18 cellular contexts compared by ENCODE assay signal in the genomic region with DNA sequence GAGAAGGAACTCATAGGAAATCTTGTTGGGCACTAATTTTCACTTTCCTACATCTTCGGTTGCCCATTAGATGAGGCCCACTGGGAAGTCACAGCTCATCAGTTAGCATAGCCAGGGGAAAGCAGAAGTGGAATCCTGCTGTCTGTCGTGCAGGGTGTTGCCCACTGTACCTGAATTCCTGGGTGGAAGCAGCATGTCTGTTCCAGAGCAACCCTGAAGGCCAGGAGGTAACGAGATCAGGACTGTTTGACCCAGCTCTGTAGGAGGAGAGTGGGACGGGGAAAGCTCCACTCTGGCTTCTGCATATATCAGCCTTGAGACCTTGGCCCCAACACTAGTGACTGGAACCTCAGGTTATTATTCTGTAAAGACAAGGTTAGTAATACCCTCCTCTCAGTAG.
A peak's percentile ranks its signal among the peaks of the same experiment; 100 is the strongest.
DNase-seq lines count a peak whose midpoint lies in the region; FAIRE-seq and TF ChIP-seq lines count a peak whose summit lies in the region.
"Had no signal": no experiment of that assay in that cellular context is flagged by ENCODE, and none has a peak within 500 bp of the region (broad histone marks: within the 10 kb centered on the region; RNA-seq: fewer than 3 reads in every experiment).

No MANE protein-coding gene starts in this region.

- H3K9me3 Mint-ChIP-seq in type B pancreatic cell, result peaks cover 9% of the 10 kb centered on the region

- no peaks in the 10 kb centered on the region for H3K27me3 ChIP-seq in bronchial epithelial cell (ENCODE audit: control insufficient read depth, insufficient read depth, low read length)
- H3K27me3 ChIP-seq: BLaER1 treated with 17β-estradiol and CSF1 and Interleukin-3, amounts not matched to agents 10 nM and 100 nM had no signal

- H3K4me1 Mint-ChIP-seq in type B pancreatic cell (ENCODE audit: unreplicated experiment), result no peaks in the 10 kb centered on the region

- H3K27me3 Mint-ChIP-seq in type B pancreatic cell, result peaks cover 17% of the 10 kb centered on the region
- H3K27me3 Mint-ChIP-seq: CD4-positive, alpha-beta T cell had no signal

- H3K4me3 ChIP-seq in bronchial epithelial cell (ENCODE audit: low read depth, low read length), result no peak overlapping the region
- H3K4me3 ChIP-seq: A549; BLaER1 treated with 17β-estradiol and CSF1 and Interleukin-3, amounts not matched to agents 10 nM and 100 nM had no signal

- H3K27ac Mint-ChIP-seq in type B pancreatic cell, result no peak overlapping the region
- H3K27ac Mint-ChIP-seq: B cell; CD4-positive, alpha-beta T cell; CD8-positive, alpha-beta T cell had no signal

- TF ChIP-seq CTCF in bronchial epithelial cell (IDR thresholded peaks at IDR 0.05; ENCODE audit: insufficient read depth, low read length, severe bottlenecking), result no peak
- TF ChIP-seq CTCF in type B pancreatic cell (conservative IDR thresholded peaks at IDR 0.05), result no peak

- no peak for DNase-seq in bronchial epithelial cell (ENCODE audit: low read depth)
- DNase-seq in islet precursor cell, result peak; percentile 20
- peak; percentile 18 for DNase-seq in type B pancreatic cell (ENCODE audit: extremely low spot score, unreplicated experiment)
- DNase-seq in mucosa of gallbladder (ENCODE audit: low spot score), result no peak
- DNase-seq in dermis blood vessel endothelial cell, result no peak
- DNase-seq: AML-193; Caco-2; Calu3; CD4-positive, alpha-beta T cell; CD8-positive, alpha-beta T cell; DMS79 treated with DMSO at 0.1 percent for 48 hours; GF-D8 had no signal

- H3K4me3 Mint-ChIP-seq in type B pancreatic cell, result no peak overlapping the region
- H3K4me3 Mint-ChIP-seq: B cell; CD4-positive, alpha-beta T cell; CD8-positive, alpha-beta T cell had no signal

- no peaks in the 10 kb centered on the region for H3K36me3 ChIP-seq in bronchial epithelial cell (ENCODE audit: control insufficient read depth, insufficient read depth, low read length)

- FAIRE-seq in bronchial epithelial cell (lab: Jason Lieb, UNC), result peak; percentile 84
- FAIRE-seq: A549, D721Med, G401.6, GM12891 had no signal

- H3K36me3 Mint-ChIP-seq in type B pancreatic cell, result no peaks in the 10 kb centered on the region
- H3K36me3 Mint-ChIP-seq: CD8-positive, alpha-beta T cell had no signal

Comparison
In these comparisons a context has a peak if more than half of its experiments do, and no peak if none do; other contexts are left out.
1. DNase-seq: peak in islet precursor cell (single experiment) and type B pancreatic cell (single experiment); none in bronchial epithelial cell (single experiment), mucosa of gallbladder (single experiment) and dermis blood vessel endothelial cell (single experiment).